15 cellular contexts compared by ENCODE assay signal in genomic region chr5:105554613-105555169, GRCh38.
"Had no signal": no experiment of that assay in that cellular context is flagged by ENCODE, and none has a peak within 500 bp of the region (broad histone marks: within the 10 kb centered on the region; RNA-seq: fewer than 3 reads in every experiment).

No MANE protein-coding gene starts in this region.

- H3K4me1 ChIP-seq: left ventricle myocardium inferior, right atrium auricular region, transverse colon had no signal

- H3K36me3 ChIP-seq: cardiac muscle cell, left ventricle myocardium inferior, right atrium auricular region, transverse colon had no signal

- ATAC-seq: activated CD4-positive, alpha-beta T cell treated with anti-CD3 and anti-CD28 coated beads for 36 hours; natural killer cell treated with Interleukin-12 subunit alpha and Interleukin-12 subunit beta and Interleukin-15 and Interleukin-18, amount 100 ng/mL, for 72 hours; SK-N-SH treated with all-trans-retinoic acid at 6 μM for 48 hours; stimulated activated naive CD8-positive, alpha-beta T cell treated with anti-CD3 and anti-CD28 coated beads, Interleukin-15, Interleukin-2, amounts not matched to agents 100 U/mL and 50 U/mL, for 24 hours had no signal

- DNase-seq: activated CD4-positive, alpha-beta memory T cell treated with anti-CD3 and anti-CD28 coated beads, Interleukin-2, amount 10 ng/mL, durations not matched to agents 7 days and 5 days; activated CD4-positive, alpha-beta T cell treated with anti-CD3 and anti-CD28 coated beads for 36 hours; activated effector memory CD4-positive, alpha-beta T cell treated with anti-CD3 and anti-CD28 coated beads, Interleukin-2, amount 50 U/mL, for 16 hours; activated T-cell treated with anti-CD3 and anti-CD28 coated beads, Interleukin-2, amount 50 U/mL, for 48 hours; amygdala; hippocampal formation; left ventricle myocardium inferior; occipital lobe; small intestine; stimulated activated naive CD8-positive, alpha-beta T cell treated with anti-CD3 and anti-CD28 coated beads, Interleukin-15, Interleukin-2, amounts not matched to agents 100 U/mL and 50 U/mL, for 24 hours; transverse colon had no signal

- H3K9me3 ChIP-seq: left ventricle myocardium inferior, right atrium auricular region, transverse colon had no signal

- H3K27ac ChIP-seq: cardiac muscle cell, left ventricle myocardium inferior, right atrium auricular region, transverse colon had no signal

- H3K27me3 ChIP-seq: cardiac muscle cell, right atrium auricular region, transverse colon had no signal

- H3K4me3 ChIP-seq: cardiac muscle cell, left ventricle myocardium inferior, right atrium auricular region, transverse colon had no signal
